8 cellular contexts compared by ENCODE assay signal in the genomic region with DNA sequence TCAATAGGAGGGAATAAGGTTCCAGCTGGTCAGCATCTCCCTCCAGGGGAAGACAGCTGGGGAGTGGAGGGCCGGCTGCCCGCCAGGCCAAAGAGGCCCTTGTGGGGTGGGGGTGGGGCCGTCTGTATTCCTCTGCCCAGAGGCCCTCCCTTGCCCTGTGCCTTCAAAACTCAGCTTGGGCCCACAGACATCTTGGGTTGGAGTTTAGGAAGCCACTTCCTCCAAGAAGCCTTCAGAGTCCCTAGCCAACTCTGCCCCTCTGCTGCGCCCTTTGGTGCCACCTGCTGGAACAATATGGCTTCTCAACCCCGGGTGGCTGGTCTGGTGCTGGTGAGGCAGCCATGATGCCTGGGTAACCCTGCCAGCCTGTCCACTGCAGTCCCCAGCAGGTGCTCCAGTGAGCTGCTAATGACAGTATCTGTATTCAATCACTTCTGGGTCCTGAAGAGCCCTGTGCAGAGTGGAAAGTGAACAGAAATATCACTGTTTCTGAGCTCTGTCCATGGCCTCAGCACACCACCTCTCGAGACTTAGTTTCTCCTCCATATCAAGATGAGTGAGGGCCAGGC. TPM values are rescaled to one million over a fixed set of nuclear protein-coding genes. Genes with fewer than 3 reads are reported as not detected.
DNase-seq lines count a peak whose midpoint lies in the region; ATAC-seq and TF ChIP-seq lines count a peak whose summit lies in the region.

No MANE protein-coding gene starts in this region.

- POLR2A ChIA-PET in activated naive CD8-positive, alpha-beta T cell treated with anti-CD3 and anti-CD28 coated beads, Interleukin-2, amount 10 ng/mL, durations not matched to agents 7 days and 5 days (lab: Charles Lee): no interaction called here

- no peak overlapping the region for H3K4me3 Mint-ChIP-seq in activated naive CD8-positive, alpha-beta T cell treated with anti-CD3 and anti-CD28 coated beads, Interleukin-2, amount 10 ng/mL, durations not matched to agents 7 days and 5 days

- TF ChIP-seq CTCF in AG09309 (IDR thresholded peaks at IDR 0.05; ENCODE audit: control insufficient read depth, insufficient read depth, low read depth, low read length, missing control alignments) (peak; percentile 56), GM20000 (IDR thresholded peaks at IDR 0.05; ENCODE audit: extremely low read depth, missing control alignments) (peak; percentile 57)

- H3K4me3 ChIP-seq in AG09309 (ENCODE audit: control insufficient read depth, low read depth, low read length): no peak overlapping the region

- H3K4me1 Mint-ChIP-seq in activated naive CD8-positive, alpha-beta T cell treated with anti-CD3 and anti-CD28 coated beads, Interleukin-2, amount 10 ng/mL, durations not matched to agents 7 days and 5 days: no peaks in the 10 kb centered on the region

- DNase-seq in AG09309 (ENCODE audit: low read depth): no peak
- peak; percentile 78 for DNase-seq in GM20000 (ENCODE audit: low spot score)
- DNase-seq in SK-MEL-5 (ENCODE audit: low read depth, low spot score): peak; percentile 59
- DNase-seq in activated naive CD8-positive, alpha-beta T cell treated with anti-CD3 and anti-CD28 coated beads, Interleukin-2, amount 10 ng/mL, durations not matched to agents 7 days and 5 days: peak; percentile 76
- peak; percentile 68 for DNase-seq in left kidney (ENCODE audit: low read depth, low spot score)
- peak; percentile 7 to 18 for DNase-seq in stimulated activated CD8-positive, alpha-beta memory T cell treated with anti-CD3 and anti-CD28 coated beads, Interleukin-15, amount 100 ng/mL, for 4 hours (ENCODE audit: low read depth in 2 of 2)
- no peak for DNase-seq in NCI-H2029 treated with DMSO at 0.1 percent for 48 hours (lab: John Stamatoyannopoulos, UW)

- H3K36me3 Mint-ChIP-seq in activated naive CD8-positive, alpha-beta T cell treated with anti-CD3 and anti-CD28 coated beads, Interleukin-2, amount 10 ng/mL, durations not matched to agents 7 days and 5 days: peaks cover 6% of the 10 kb centered on the region

- in situ Hi-C loops in SK-MEL-5 (cut with HindIII; ENCODE audit: low pct_unique_long_range_greater_than_20kb, low sequenced_read_pairs): no loop called here

- peak; percentile 74 for ATAC-seq in activated naive CD8-positive, alpha-beta T cell treated with anti-CD3 and anti-CD28 coated beads, Interleukin-2, amount 10 ng/mL, durations not matched to agents 7 days and 5 days (ENCODE audit: low read depth)
- no peak for ATAC-seq in GM19395 (IDR thresholded peaks at IDR 0.05; ENCODE audit: unreplicated experiment)

- H3K27me3 Mint-ChIP-seq in activated naive CD8-positive, alpha-beta T cell treated with anti-CD3 and anti-CD28 coated beads, Interleukin-2, amount 10 ng/mL, durations not matched to agents 7 days and 5 days: no peaks in the 10 kb centered on the region

- no peak overlapping the region for H3K27ac Mint-ChIP-seq in activated naive CD8-positive, alpha-beta T cell treated with anti-CD3 and anti-CD28 coated beads, Interleukin-2, amount 10 ng/mL, durations not matched to agents 7 days and 5 days

- no peaks in the 10 kb centered on the region for H3K9me3 Mint-ChIP-seq in activated naive CD8-positive, alpha-beta T cell treated with anti-CD3 and anti-CD28 coated beads, Interleukin-2, amount 10 ng/mL, durations not matched to agents 7 days and 5 days

RNA-seq across cellular contexts. Expression of gene HSD11B2, which starts 16.7 kb away (rescaled TPM):
- total RNA-seq in SK-MEL-5 (2014; rRNA removed; shearing (Covaris generic)): 0.32 TPM in 1 of 2 replicates, not detected in the other
- polyA plus RNA-seq in SK-MEL-5 (2015; cell fraction: cytosol; rRNA removed): 0.36 and 0.79 TPM in 2 replicates
- 0.16 and 1.6 TPM in 2 replicates for polyA plus RNA-seq in SK-MEL-5 (2015; cell fraction: nucleus; rRNA removed)
- total RNA-seq in activated naive CD8-positive, alpha-beta T cell treated with anti-CD3 and anti-CD28 coated beads, Interleukin-2, amount 10 ng/mL, durations not matched to agents 7 days and 5 days: not detected

RNA-seq across cellular contexts. Expression of gene ZDHHC1, which starts 31.3 kb away (rescaled TPM):
- 6.0 and 8.5 TPM in 2 replicates for total RNA-seq in SK-MEL-5 (2014; rRNA removed; shearing (Covaris generic))
- polyA plus RNA-seq in SK-MEL-5 (2015; cell fraction: cytosol; rRNA removed): 18.9 and 19.4 TPM in 2 replicates
- polyA plus RNA-seq in SK-MEL-5 (2015; cell fraction: nucleus; rRNA removed): 31.1 and 46.5 TPM in 2 replicates
- total RNA-seq in activated naive CD8-positive, alpha-beta T cell treated with anti-CD3 and anti-CD28 coated beads, Interleukin-2, amount 10 ng/mL, durations not matched to agents 7 days and 5 days: under 1 TPM; 0.36 to 0.40 TPM

RNA-seq across cellular contexts. Expression of gene ATP6V0D1, which starts 33.4 kb away (rescaled TPM):
- 145 and 151 TPM in 2 replicates for total RNA-seq in SK-MEL-5 (2014; rRNA removed; shearing (Covaris generic))
- polyA plus RNA-seq in SK-MEL-5 (2015; cell fraction: cytosol; rRNA removed): 147 and 153 TPM in 2 replicates
- polyA plus RNA-seq in SK-MEL-5 (2015; cell fraction: nucleus; rRNA removed): 61.5 and 79.6 TPM in 2 replicates
- total RNA-seq in activated naive CD8-positive, alpha-beta T cell treated with anti-CD3 and anti-CD28 coated beads, Interleukin-2, amount 10 ng/mL, durations not matched to agents 7 days and 5 days: 10 to 100 TPM; 41.8 to 48.8 TPM

RNA-seq across cellular contexts. Expression of gene AGRP, which starts 35.8 kb away (rescaled TPM):
- total RNA-seq in SK-MEL-5 (2014; rRNA removed; shearing (Covaris generic)): not detected in 2 replicates
- polyA plus RNA-seq in SK-MEL-5 (2015; cell fraction: cytosol; rRNA removed): not detected in 2 replicates
- polyA plus RNA-seq in SK-MEL-5 (2015; cell fraction: nucleus; rRNA removed): not detected in 2 replicates
- not detected for total RNA-seq in activated naive CD8-positive, alpha-beta T cell treated with anti-CD3 and anti-CD28 coated beads, Interleukin-2, amount 10 ng/mL, durations not matched to agents 7 days and 5 days

RNA-seq across cellular contexts. Expression of gene TPPP3, which starts 54.3 kb away (rescaled TPM):
- total RNA-seq in SK-MEL-5 (2014; rRNA removed; shearing (Covaris generic)): 0.16 and 0.55 TPM in 2 replicates
- polyA plus RNA-seq in SK-MEL-5 (2015; cell fraction: cytosol; rRNA removed): 0.70 and 2.1 TPM in 2 replicates
- polyA plus RNA-seq in SK-MEL-5 (2015; cell fraction: nucleus; rRNA removed): 0.75 and 2.0 TPM in 2 replicates
- total RNA-seq in activated naive CD8-positive, alpha-beta T cell treated with anti-CD3 and anti-CD28 coated beads, Interleukin-2, amount 10 ng/mL, durations not matched to agents 7 days and 5 days: not detected

Comparison
In these comparisons a context has a peak if more than half of its experiments do, and no peak if none do; other contexts are left out.
1. DNase-seq: peak in GM20000 (single experiment), SK-MEL-5 (single experiment), activated naive CD8-positive, alpha-beta T cell treated with anti-CD3 and anti-CD28 coated beads, Interleukin-2, amount 10 ng/mL, durations not matched to agents 7 days and 5 days (single experiment), left kidney (single experiment) and stimulated activated CD8-positive, alpha-beta memory T cell treated with anti-CD3 and anti-CD28 coated beads, Interleukin-15, amount 100 ng/mL, for 4 hours (2 of 2); none in AG09309 (single experiment) and NCI-H2029 treated with DMSO at 0.1 percent for 48 hours (single experiment).